Comparison of ENCODE assay signal across 8 cellular contexts in the genomic region with DNA sequence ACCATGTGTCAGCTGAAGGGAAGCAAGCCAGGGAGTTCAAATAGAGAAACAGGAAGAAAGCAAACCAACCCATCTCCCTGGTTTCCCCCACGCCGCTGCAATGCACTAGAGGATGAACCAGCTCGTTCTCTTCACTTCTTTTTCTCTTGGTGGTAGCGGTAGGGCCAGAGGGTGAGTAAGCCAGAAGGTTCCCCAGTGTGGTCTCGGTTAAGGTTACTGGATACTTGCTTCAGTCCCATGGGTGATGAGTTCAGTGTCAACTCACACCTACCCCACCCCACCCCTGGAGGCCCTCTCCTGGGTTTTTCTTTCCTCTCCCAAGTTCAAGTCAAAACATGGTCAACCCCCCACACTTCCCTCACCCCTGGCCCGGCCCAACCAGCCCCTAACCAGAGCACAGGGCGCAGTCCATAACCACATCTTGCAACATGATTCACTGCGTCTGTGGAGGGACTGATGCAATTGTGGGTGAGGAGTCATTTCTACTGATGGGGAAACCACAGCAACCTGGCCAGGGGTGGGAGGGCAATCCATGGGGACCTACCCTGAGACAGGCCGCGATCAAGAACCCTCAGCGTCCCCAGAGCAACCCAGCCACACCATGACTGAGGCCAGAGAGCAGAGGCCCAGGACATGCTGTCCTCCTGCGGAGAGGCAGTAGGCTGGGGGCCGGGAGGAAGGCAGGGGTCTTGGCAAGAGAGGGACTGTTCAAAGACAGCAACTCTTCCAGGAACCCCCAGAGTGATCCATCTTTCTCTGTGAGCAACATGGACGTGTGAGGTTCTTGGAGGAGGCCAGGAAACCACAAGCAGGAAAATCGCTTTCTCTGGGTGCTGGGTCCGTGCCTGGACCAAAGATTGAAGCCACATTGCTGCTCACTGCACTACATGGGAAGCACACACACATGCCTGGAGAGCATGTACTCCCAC.
A peak's percentile ranks its signal among the peaks of the same experiment; 100 is the strongest.
DNase-seq lines count a peak whose midpoint lies in the region; ATAC-seq, FAIRE-seq and TF ChIP-seq lines count a peak whose summit lies in the region.

No MANE protein-coding gene starts in this region.

- no peak overlapping the region for H3K4me3 ChIP-seq in prostate gland

- peaks cover 0 to 4% of the 10 kb centered on the region in 2 donors for H3K9me3 Mint-ChIP-seq in activated naive CD4-positive, alpha-beta T cell treated with anti-CD3 and anti-CD28 coated beads, Interleukin-2, amount 50 U/mL, for 72 hours
- H3K9me3 Mint-ChIP-seq in natural killer cell = no peaks in the 10 kb centered on the region

- peaks cover 39 to 46% of the 10 kb centered on the region in 2 donors for H3K27me3 Mint-ChIP-seq in natural killer cell (ENCODE audit: low read depth in 2 of 2)

- H3K27ac ChIP-seq in prostate gland = no peak overlapping the region

- no peak for TF ChIP-seq POLR2A in prostate gland (IDR thresholded peaks at IDR 0.05)

- 86% methylated on average over 16 of the region's 16 CpGs for WGBS in prostate gland

- ATAC-seq in HG02763 (IDR thresholded peaks at IDR 0.05; ENCODE audit: unreplicated experiment) (peak; percentile 61), natural killer cell (peak; percentile 69 to 84 (median 83))
- ATAC-seq in activated naive CD4-positive, alpha-beta T cell treated with anti-CD3 and anti-CD28 coated beads, Interleukin-2, amount 50 U/mL, for 72 hours = peak; percentile 85 to 87

- peaks cover 5 to 17% of the 10 kb centered on the region in 2 donors for H3K36me3 Mint-ChIP-seq in activated naive CD4-positive, alpha-beta T cell treated with anti-CD3 and anti-CD28 coated beads, Interleukin-2, amount 50 U/mL, for 72 hours
- no peaks in the 10 kb centered on the region for H3K36me3 Mint-ChIP-seq in natural killer cell

- H3K27ac Mint-ChIP-seq in activated naive CD4-positive, alpha-beta T cell treated with anti-CD3 and anti-CD28 coated beads, Interleukin-2, amount 50 U/mL, for 72 hours = peak overlapping the region; percentile 40 to 76
- peak overlapping the region in 1 of 2 donors; percentile 86 for H3K27ac Mint-ChIP-seq in natural killer cell

- no peaks in the 10 kb centered on the region for H3K9me3 ChIP-seq in prostate gland

- no peak for DNase-seq in GM18507 (ENCODE audit: extremely low spot score, insufficient read length, low read depth)
- DNase-seq in OCI-M1 (lab: John Stamatoyannopoulos, UW) = peak; percentile 86
- peak; percentile 79 to 94 for DNase-seq in activated naive CD4-positive, alpha-beta T cell treated with anti-CD3 and anti-CD28 coated beads, Interleukin-2, amount 50 U/mL, for 72 hours (ENCODE audit: low spot score in 2 of 2)
- peak; percentile 69 for DNase-seq in natural killer cell
- no peak for DNase-seq in prostate gland (ENCODE audit: low spot score)
- DNase-seq in SW 1271 (lab: John Stamatoyannopoulos, UW) = no peak
- no peak for DNase-seq in RKO (ENCODE audit: low spot score)

- peak overlapping the region; percentile 37 for H3K4me3 Mint-ChIP-seq in natural killer cell

- H3K4me1 Mint-ChIP-seq in natural killer cell = peaks cover 37 to 74% of the 10 kb centered on the region in 2 donors

- TF ChIP-seq CTCF in natural killer cell (IDR thresholded peaks at IDR 0.05) (no peak), prostate gland (IDR thresholded peaks at IDR 0.05) (no peak)

- no peaks in the 10 kb centered on the region for H3K27me3 ChIP-seq in prostate gland (replicated peaks; ENCODE audit: insufficient read depth)

- peak; percentile 91 for FAIRE-seq in GM18507 (lab: Jason Lieb, UNC)

- H3K4me1 ChIP-seq in prostate gland (replicated peaks) = no peaks in the 10 kb centered on the region

- no peaks in the 10 kb centered on the region for H3K36me3 ChIP-seq in prostate gland

- intact Hi-C loops in natural killer cell (cut with micrococcal nuclease) = loop anchor here (1.0 to 10.0 kb wide), 5 partner anchors 229 to 909 kb away; no protein-coding TSS in a partner anchor
- intact Hi-C loops in prostate gland (cut with DNase I) = loop anchor here (5.0 kb wide), 2 partner anchors 909 to 1009 kb away; no protein-coding TSS in a partner anchor

Comparison
In these comparisons a context has a peak if more than half of its experiments do, and no peak if none do; other contexts are left out.
1. DNase-seq: peak in OCI-M1 (single experiment), activated naive CD4-positive, alpha-beta T cell treated with anti-CD3 and anti-CD28 coated beads, Interleukin-2, amount 50 U/mL, for 72 hours (2 of 2) and natural killer cell (single experiment); none in GM18507 (single experiment), prostate gland (single experiment), SW 1271 (0 of 2) and RKO (single experiment).
2. Peak in every context shown above with its lines, with median percentiles within 50 percentile points of each other: ATAC-seq.